18 cellular contexts compared by ENCODE assay signal in the genomic region with DNA sequence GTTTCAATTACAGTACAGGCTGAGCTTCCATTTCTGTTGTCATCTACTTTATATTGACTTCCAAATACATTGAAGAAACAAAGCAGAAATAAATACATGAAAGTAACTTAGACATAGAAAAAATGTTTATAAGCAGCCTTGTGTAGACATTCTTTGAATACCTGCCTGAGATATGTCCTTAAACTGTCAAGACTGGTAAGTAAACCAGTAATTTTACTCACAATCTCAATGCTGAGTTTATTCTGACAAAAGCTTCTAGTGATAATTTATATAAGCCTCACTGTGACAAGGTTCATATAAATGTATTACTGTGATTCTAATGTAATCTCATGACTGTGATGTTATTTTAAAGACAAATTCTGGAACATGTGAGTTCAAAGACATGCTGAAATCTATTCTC.
A peak's percentile ranks its signal among the peaks of the same experiment; 100 is the strongest.
DNase-seq lines count a peak whose midpoint lies in the region; TF ChIP-seq lines count a peak whose summit lies in the region.
"Had no signal": no experiment of that assay in that cellular context is flagged by ENCODE, and none has a peak within 500 bp of the region (broad histone marks: within the 10 kb centered on the region; RNA-seq: fewer than 3 reads in every experiment).

No MANE protein-coding gene starts in this region.

- H3K36me3 ChIP-seq in BJ (ENCODE audit: control insufficient read depth, insufficient read depth, low read length) = no peaks in the 10 kb centered on the region
- H3K36me3 ChIP-seq in sigmoid colon = no peaks in the 10 kb centered on the region
- H3K36me3 ChIP-seq: BLaER1 treated with 17β-estradiol and CSF1 and Interleukin-3, amounts not matched to agents 10 nM and 100 nM had no signal

- peaks cover 0 to 13% (median 5%) of the 10 kb centered on the region in 4 donors for H3K4me1 ChIP-seq in sigmoid colon
- H3K4me1 ChIP-seq: BLaER1 treated with 17β-estradiol and CSF1 and Interleukin-3, amounts not matched to agents 10 nM and 100 nM had no signal

- POLR2A ChIA-PET in BJ (lab: Charles Lee) = no interaction called here
- POLR2A ChIA-PET in activated CD4-positive, alpha-beta memory T cell treated with anti-CD3 and anti-CD28 coated beads for 36 hours (lab: Charles Lee) = no interaction called here

- peaks cover 8% of the 10 kb centered on the region for H3K9me3 Mint-ChIP-seq in activated CD4-positive, alpha-beta memory T cell treated with anti-CD3 and anti-CD28 coated beads for 36 hours
- H3K9me3 Mint-ChIP-seq: CD4-positive, alpha-beta T cell; CD8-positive, alpha-beta memory T cell had no signal

- TF ChIP-seq EP300 in sigmoid colon (IDR thresholded peaks at IDR 0.05) = no peak

- peak; percentile 14 for DNase-seq in BJ (ENCODE audit: low read depth)
- peak; percentile 49 for DNase-seq in EH (ENCODE audit: low read depth)
- peak; percentile 13 for DNase-seq in choroid plexus epithelial cell (ENCODE audit: low read depth)
- DNase-seq in middle frontal gyrus (ENCODE audit: extremely low spot score, low spot score) = no peak
- DNase-seq in activated CD4-positive, alpha-beta memory T cell treated with anti-CD3 and anti-CD28 coated beads for 36 hours = no peak
- no peak for DNase-seq in sigmoid colon
- DNase-seq: CD4-positive, alpha-beta T cell; CD8-positive, alpha-beta memory T cell; DMS53; DMS79 treated with DMSO at 0.1 percent for 48 hours; GDM1; GM23248; H7; HCEC 1CT had no signal

- no peak overlapping the region for H3K27ac ChIP-seq in sigmoid colon
- H3K27ac ChIP-seq: BLaER1 treated with 17β-estradiol and CSF1 and Interleukin-3, amounts not matched to agents 10 nM and 100 nM; GM23248 had no signal

- H3K36me3 Mint-ChIP-seq in activated CD4-positive, alpha-beta memory T cell treated with anti-CD3 and anti-CD28 coated beads for 36 hours = no peaks in the 10 kb centered on the region
- H3K36me3 Mint-ChIP-seq: CD14-positive monocyte had no signal

- no peak overlapping the region for H3K27ac Mint-ChIP-seq in activated CD4-positive, alpha-beta memory T cell treated with anti-CD3 and anti-CD28 coated beads for 36 hours
- H3K27ac Mint-ChIP-seq: B cell; CD14-positive monocyte; CD4-positive, alpha-beta T cell; CD8-positive, alpha-beta memory T cell had no signal

- peaks cover 29% of the 10 kb centered on the region for H3K4me1 Mint-ChIP-seq in activated CD4-positive, alpha-beta memory T cell treated with anti-CD3 and anti-CD28 coated beads for 36 hours (ENCODE audit: low read depth)
- H3K4me1 Mint-ChIP-seq: B cell, CD14-positive monocyte had no signal

- H3K4me3 ChIP-seq in BJ (ENCODE audit: low read depth, low read length) = no peak overlapping the region
- H3K4me3 ChIP-seq in choroid plexus epithelial cell (ENCODE audit: low read depth, low read length) = no peak overlapping the region
- H3K4me3 ChIP-seq in sigmoid colon = no peak overlapping the region
- H3K4me3 ChIP-seq: BLaER1 treated with 17β-estradiol and CSF1 and Interleukin-3, amounts not matched to agents 10 nM and 100 nM; GM12878; GM23248 had no signal

- TF ChIP-seq CTCF in BJ (IDR thresholded peaks at IDR 0.05; ENCODE audit: insufficient read depth, low read depth, low read length) (no peak), choroid plexus epithelial cell (conservative IDR thresholded peaks at IDR 0.05; ENCODE audit: low read depth, low read length) (no peak), sigmoid colon (IDR thresholded peaks at IDR 0.05) (no peak)

- no peaks in the 10 kb centered on the region for H3K27me3 Mint-ChIP-seq in activated CD4-positive, alpha-beta memory T cell treated with anti-CD3 and anti-CD28 coated beads for 36 hours
- H3K27me3 Mint-ChIP-seq: CD4-positive, alpha-beta T cell; CD8-positive, alpha-beta memory T cell had no signal

- no peak for TF ChIP-seq POLR2A in sigmoid colon (IDR thresholded peaks at IDR 0.05)

- CTCF ChIA-PET in BJ (lab: Yijun Ruan, JAX) = no interaction called here
- CTCF ChIA-PET in activated CD4-positive, alpha-beta memory T cell treated with anti-CD3 and anti-CD28 coated beads for 36 hours (lab: Charles Lee) = no interaction called here

- H3K9me3 ChIP-seq in sigmoid colon = no peaks in the 10 kb centered on the region
- H3K9me3 ChIP-seq: BLaER1 treated with 17β-estradiol and CSF1 and Interleukin-3, amounts not matched to agents 10 nM and 100 nM had no signal

- intact Hi-C loops in activated CD4-positive, alpha-beta memory T cell treated with anti-CD3 and anti-CD28 coated beads for 36 hours (cut with micrococcal nuclease) = loop anchor here (5.0 kb wide), 1 partner anchor 286 kb away; no protein-coding TSS in a partner anchor
- intact Hi-C loops in sigmoid colon (cut with DNase I) = no loop called here

- no peak overlapping the region for H3K4me3 Mint-ChIP-seq in activated CD4-positive, alpha-beta memory T cell treated with anti-CD3 and anti-CD28 coated beads for 36 hours
- H3K4me3 Mint-ChIP-seq: B cell; CD14-positive monocyte; CD4-positive, alpha-beta T cell; CD8-positive, alpha-beta memory T cell had no signal

- H3K27me3 ChIP-seq in BJ (ENCODE audit: control insufficient read depth, insufficient read depth, low read length) (no peaks in the 10 kb centered on the region), sigmoid colon (no peaks in the 10 kb centered on the region)
- H3K27me3 ChIP-seq: BLaER1 treated with 17β-estradiol and CSF1 and Interleukin-3, amounts not matched to agents 10 nM and 100 nM had no signal

Comparison
In these comparisons a context has a peak if more than half of its experiments do, and no peak if none do; other contexts are left out.
1. DNase-seq: peak in BJ (single experiment), EH (single experiment) and choroid plexus epithelial cell (single experiment); none in middle frontal gyrus (single experiment), activated CD4-positive, alpha-beta memory T cell treated with anti-CD3 and anti-CD28 coated beads for 36 hours (single experiment) and sigmoid colon (single experiment).